Comparison of ENCODE assay signal across 22 cellular contexts in genomic region chr1:78420185-78420584, GRCh38.
DNase-seq lines count a peak whose midpoint lies in the region; TF ChIP-seq lines count a peak whose summit lies in the region.
"Had no signal": no experiment of that assay in that cellular context is flagged by ENCODE, and none has a peak within 500 bp of the region (broad histone marks: within the 10 kb centered on the region; RNA-seq: fewer than 3 reads in every experiment).

No MANE protein-coding gene starts in this region.

- DNase-seq in EL (peak; percentile 28), RPMI7951 (ENCODE audit: low read depth) (peak; percentile 42), fibroblast of lung (ENCODE audit: low read depth in 2 of 2) (peak; percentile 64 to 77), GM19238 (ENCODE audit: insufficient read length, low spot score) (no peak), GOT3 (lab: John Stamatoyannopoulos, UW) (no peak), esophagus squamous epithelium (lab: John Stamatoyannopoulos, UW) (no peak), NCI-H226 (no peak)
- DNase-seq: AML-193; C1 segment of cervical spinal cord; CD4-positive, alpha-beta memory T cell; COR-L47; DMS53; H7; NCI-H1105 treated with DMSO at 0.1 percent for 48 hours; NCI-H146; NCI-H1930; NCI-H2107; NCI-H446; NCI-H524 treated with DMSO at 0.1 percent for 48 hours; NCI-H774; PC-3; SJCRH30 had no signal

- no peaks in the 10 kb centered on the region for H3K4me1 ChIP-seq in fibroblast of lung (ENCODE audit: control insufficient read depth, extremely low read depth, insufficient read depth, low read length)
- no peaks in the 10 kb centered on the region for H3K4me1 ChIP-seq in esophagus squamous epithelium

- WGBS in esophagus squamous epithelium, 2 donors, result 44 to 47% methylated on average over 3 of the region's 3 CpGs

- no peak overlapping the region for H3K27ac ChIP-seq in fibroblast of lung (ENCODE audit: insufficient read depth, low read length)
- H3K27ac ChIP-seq in esophagus squamous epithelium, result no peak overlapping the region

- TF ChIP-seq CTCF in fibroblast of lung (conservative IDR thresholded peaks at IDR 0.05 in 1 of 2, IDR thresholded peaks at IDR 0.05 in 1 of 2; ENCODE audit: low read depth in 1 of 2, low read length in 2 of 2), result no peak
- no peak for TF ChIP-seq CTCF in esophagus squamous epithelium (IDR thresholded peaks at IDR 0.05)

- intact Hi-C loops in esophagus squamous epithelium (cut with DNase I), result no loop called here

- H3K4me2 ChIP-seq in fibroblast of lung (ENCODE audit: extremely low read depth, insufficient read depth, low read length), result no peak overlapping the region

- no peak overlapping the region for H3K9ac ChIP-seq in fibroblast of lung (ENCODE audit: insufficient read depth, low read length)

- no peak for TF ChIP-seq POLR2A in esophagus squamous epithelium (IDR thresholded peaks at IDR 0.05)

- H3K4me3 ChIP-seq in fibroblast of lung (replicated peaks in 1 of 4; ENCODE audit: control extremely low read depth in 1 of 4, insufficient read depth in 1 of 4, low read depth in 3 of 4, low read length in 4 of 4) (no peak overlapping the region), esophagus squamous epithelium (no peak overlapping the region)
- H3K4me3 ChIP-seq: SJCRH30 had no signal

- no peaks in the 10 kb centered on the region for H3K27me3 ChIP-seq in fibroblast of lung (ENCODE audit: control insufficient read depth, insufficient read depth, low read length)
- H3K27me3 ChIP-seq in esophagus squamous epithelium, result no peaks in the 10 kb centered on the region
- H3K27me3 ChIP-seq: SJCRH30 had no signal

- no peaks in the 10 kb centered on the region for H4K20me1 ChIP-seq in fibroblast of lung (ENCODE audit: control insufficient read depth, extremely low read depth, insufficient read depth, low read length)

- H2AFZ ChIP-seq in fibroblast of lung (ENCODE audit: low read length), result no peak overlapping the region

- no peaks in the 10 kb centered on the region for H3K79me2 ChIP-seq in fibroblast of lung (ENCODE audit: control insufficient read depth, insufficient read depth, low read length)

- H3K36me3 ChIP-seq in fibroblast of lung (ENCODE audit: control insufficient read depth, insufficient read depth, low read length) (no peaks in the 10 kb centered on the region), esophagus squamous epithelium (no peaks in the 10 kb centered on the region)
- H3K36me3 ChIP-seq: SJCRH30 had no signal

- no peaks in the 10 kb centered on the region for H3K9me3 ChIP-seq in fibroblast of lung (ENCODE audit: control insufficient read depth, insufficient read depth, low read depth, low read length)
- H3K9me3 ChIP-seq in esophagus squamous epithelium, result no peaks in the 10 kb centered on the region

Comparison
In these comparisons a context has a peak if more than half of its experiments do, and no peak if none do; other contexts are left out.
1. DNase-seq: peak in EL (single experiment), RPMI7951 (single experiment) and fibroblast of lung (2 of 2); none in GM19238 (single experiment), GOT3 (single experiment), esophagus squamous epithelium (single experiment) and NCI-H226 (single experiment).